In the genomic region with DNA sequence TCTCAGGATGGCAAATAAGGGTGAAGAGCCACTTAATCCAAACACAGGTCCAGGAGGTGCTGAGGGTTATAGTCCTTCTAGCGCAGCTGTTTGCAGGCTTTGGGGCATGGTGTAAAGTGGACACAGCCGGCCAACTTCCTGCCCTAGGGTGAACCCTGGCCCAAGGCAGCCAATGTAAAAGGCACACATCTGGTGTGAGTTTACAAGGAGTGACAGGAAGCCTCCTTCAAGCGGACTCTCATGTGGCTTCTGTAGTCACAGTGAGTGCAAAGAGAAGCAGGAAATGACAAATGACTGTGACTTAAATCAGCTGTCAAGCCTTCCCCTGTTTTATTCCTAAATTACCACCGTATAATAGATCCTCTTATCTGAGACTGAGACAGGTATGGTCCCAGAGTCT, we compare ENCODE assay signal across 10 cellular contexts.
DNase-seq lines count a peak whose midpoint lies in the region; ATAC-seq and TF ChIP-seq lines count a peak whose summit lies in the region.
"Had no signal": no experiment of that assay in that cellular context is flagged by ENCODE, and none has a peak within 500 bp of the region (broad histone marks: within the 10 kb centered on the region; RNA-seq: fewer than 3 reads in every experiment).

No MANE protein-coding gene starts in this region.

- peaks cover 14% of the 10 kb centered on the region for H3K4me1 Mint-ChIP-seq in CD4-positive, alpha-beta T cell (ENCODE audit: low read depth)

- no peak overlapping the region for H3K9ac ChIP-seq in GM23248

- H3K27me3 ChIP-seq in CD4-positive, alpha-beta T cell (ENCODE audit: control insufficient read depth, insufficient read depth, low read length): no peaks in the 10 kb centered on the region
- H3K27me3 ChIP-seq in GM23248 (replicated peaks; ENCODE audit: insufficient read depth) (no peaks in the 10 kb centered on the region), ovary (no peaks in the 10 kb centered on the region)
- H3K27me3 ChIP-seq: tibial nerve had no signal

- no peaks in the 10 kb centered on the region for H3K36me3 ChIP-seq in GM23248 (ENCODE audit: low read depth)
- no peaks in the 10 kb centered on the region for H3K36me3 ChIP-seq in ovary
- H3K36me3 ChIP-seq: tibial nerve had no signal

- CTCF ChIA-PET in CD4-positive, alpha-beta T cell (lab: Charles Lee): no interaction called here
- CTCF ChIA-PET in HEK293T (lab: Yijun Ruan, JAX): no interaction called here

- no peaks in the 10 kb centered on the region for H3F3A ChIP-seq in GM23248 (ENCODE audit: insufficient read depth)

- intact Hi-C loops in CD4-positive, alpha-beta T cell (cut with DNase I, micrococcal nuclease): no loop called here
- intact Hi-C loops in ovary (cut with DNase I): no loop called here

- H3K9me2 ChIP-seq in GM23248 (ENCODE audit: insufficient read depth): no peaks in the 10 kb centered on the region

- no peak overlapping the region for H3K27ac Mint-ChIP-seq in CD4-positive, alpha-beta T cell

- H3K36me3 Mint-ChIP-seq in CD4-positive, alpha-beta T cell (ENCODE audit: low read depth): no peaks in the 10 kb centered on the region

- no peak for TF ChIP-seq CTCF in CD4-positive, alpha-beta T cell (IDR thresholded peaks at IDR 0.05)
- no peak for TF ChIP-seq CTCF in foreskin fibroblast (IDR thresholded peaks at IDR 0.05; ENCODE audit: low read depth, low read length)
- TF ChIP-seq CTCF in ovary (IDR thresholded peaks at IDR 0.05): no peak

- peak in 1 of 10 experiments; percentile 16 for DNase-seq in CD4-positive, alpha-beta T cell
- peak; percentile 10 for DNase-seq in GM04504 (ENCODE audit: low read depth)
- DNase-seq in NCI-H69 (lab: John Stamatoyannopoulos, UW): peak; percentile 76
- DNase-seq in foreskin fibroblast: peak; percentile 25 to 59
- DNase-seq in GM23248: no peak
- no peak for DNase-seq in ovary
- DNase-seq in HEK293T (ENCODE audit: extremely low spot score): no peak
- DNase-seq in foreskin melanocyte: no peak
- DNase-seq: NCI-H146 had no signal

- no peaks in the 10 kb centered on the region for H3K79me2 ChIP-seq in GM23248 (ENCODE audit: insufficient read depth)

- H3K4me3 ChIP-seq in foreskin fibroblast (ENCODE audit: low read depth in 1 of 2, low read length in 2 of 2) (no peak overlapping the region), GM23248 (no peak overlapping the region), ovary (no peak overlapping the region)
- H3K4me3 ChIP-seq: tibial nerve had no signal

- in situ Hi-C loops in GM23248 (cut with MboI): no loop called here

- H3K4me2 ChIP-seq in GM23248 (ENCODE audit: unreplicated experiment): no peak overlapping the region

- H3K27ac ChIP-seq in CD4-positive, alpha-beta T cell (ENCODE audit: low read depth, low read length): no peak overlapping the region
- H3K27ac ChIP-seq in GM23248 (no peak overlapping the region), ovary (no peak overlapping the region)
- H3K27ac ChIP-seq: tibial nerve had no signal

- H3K9me3 ChIP-seq in CD4-positive, alpha-beta T cell (ENCODE audit: control insufficient read depth, low read length): no peaks in the 10 kb centered on the region
- no peaks in the 10 kb centered on the region for H3K9me3 ChIP-seq in GM23248 (ENCODE audit: low read depth)
- H3K9me3 ChIP-seq in ovary: no peaks in the 10 kb centered on the region
- H3K9me3 ChIP-seq: tibial nerve had no signal

- ATAC-seq in CD4-positive, alpha-beta T cell (ENCODE audit: poor library complexity): peak; percentile 52

- no peaks in the 10 kb centered on the region for H4K20me1 ChIP-seq in GM23248 (ENCODE audit: insufficient read depth)

- H3K27me3 Mint-ChIP-seq in CD4-positive, alpha-beta T cell: peaks cover 11% of the 10 kb centered on the region

- no peak overlapping the region for H2AFZ ChIP-seq in GM23248

- WGBS in GM23248 (ENCODE audit: low coverage in 1 of 2, low lambda C conversion rate in 2 of 2, missing lambda C conversion rate in 2 of 2), 2 experiments: 7 to 15% methylated on average over 4 of the region's 4 CpGs
- WGBS in ovary, 3 donors: 66 to 75% (median 69%) methylated on average over 4 of the region's 4 CpGs

- TF ChIP-seq EP300 in ovary (IDR thresholded peaks at IDR 0.05): no peak

- H3K9me3 Mint-ChIP-seq in CD4-positive, alpha-beta T cell: no peaks in the 10 kb centered on the region

- POLR2A ChIA-PET in CD4-positive, alpha-beta T cell (lab: Charles Lee): no interaction called here
- POLR2A ChIA-PET in HEK293T (lab: Yijun Ruan, JAX): no interaction called here

- no peak overlapping the region for H3K4me3 Mint-ChIP-seq in CD4-positive, alpha-beta T cell

- H3K4me1 ChIP-seq in GM23248 (ENCODE audit: insufficient read depth): no peaks in the 10 kb centered on the region
- no peaks in the 10 kb centered on the region for H3K4me1 ChIP-seq in ovary (ENCODE audit: insufficient read depth)
- H3K4me1 ChIP-seq: tibial nerve had no signal

- TF ChIP-seq POLR2A in ovary (IDR thresholded peaks at IDR 0.05): no peak

TF ChIP-seq in HEK293T, 16 proteins besides CTCF, POLR2A, EP300 and RAD21:
- TF ChIP-seq HDGF (IDR thresholded peaks at IDR 0.05; ENCODE audit: borderline replicate concordance) (no peak), TARDBP (IDR thresholded peaks at IDR 0.05) (no peak), L3MBTL2 (conservative IDR thresholded peaks at IDR 0.05) (no peak), SUZ12 (IDR thresholded peaks at IDR 0.05) (no peak), ELF4 (IDR thresholded peaks at IDR 0.05) (no peak), ZNF384 (IDR thresholded peaks at IDR 0.05) (no peak), FOXM1 (IDR thresholded peaks at IDR 0.05; ENCODE audit: borderline replicate concordance) (no peak)

Comparison
In these comparisons a context has a peak if more than half of its experiments do, and no peak if none do; other contexts are left out.
1. DNase-seq: peak in GM04504 (single experiment), NCI-H69 (single experiment) and foreskin fibroblast (2 of 2); none in GM23248 (single experiment), ovary (0 of 5), HEK293T (single experiment) and foreskin melanocyte (single experiment).